ENCODE assay signal across 11 cellular contexts in the genomic region with DNA sequence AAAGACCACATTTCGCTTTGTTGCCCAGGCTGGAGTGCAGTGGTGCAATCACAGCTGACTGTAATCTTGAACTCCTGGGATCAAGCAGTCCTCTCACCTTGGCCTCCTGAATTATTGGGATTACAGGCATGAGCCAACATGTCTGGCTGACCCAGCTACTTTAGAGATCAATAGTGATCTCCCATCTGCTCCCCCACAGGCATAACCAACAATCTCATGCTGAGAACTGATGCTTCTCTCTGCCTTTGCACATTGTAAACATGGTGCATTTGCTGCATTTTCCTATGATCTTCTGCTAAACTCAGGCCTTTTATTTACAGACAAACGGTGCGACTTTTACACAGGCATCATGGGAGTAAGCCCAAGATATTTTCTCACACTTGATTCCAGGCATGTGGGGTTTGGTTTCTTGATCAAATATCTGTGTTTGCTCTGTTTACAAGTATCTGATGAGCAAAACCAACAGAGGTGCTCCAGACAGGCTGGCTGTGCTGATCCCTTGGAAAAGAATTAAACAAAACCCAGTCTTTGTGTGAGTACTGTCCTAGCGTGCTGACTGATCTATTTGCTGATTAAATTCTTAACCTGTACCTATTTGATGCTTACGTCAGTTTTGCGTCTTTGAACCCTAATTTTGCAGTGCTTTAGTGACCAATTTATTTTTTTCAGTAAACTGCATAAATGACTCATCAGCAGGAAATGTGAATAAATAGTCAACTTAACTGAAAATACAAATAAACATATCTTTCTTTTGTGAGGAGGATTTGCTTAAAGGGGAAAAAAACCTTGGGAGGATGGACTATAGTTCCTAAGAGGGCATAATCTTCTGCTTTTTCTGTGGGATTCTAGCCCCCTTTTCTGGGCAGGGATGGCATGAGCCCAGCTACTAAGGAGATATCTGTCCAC.
A peak's percentile ranks its signal among the peaks of the same experiment; 100 is the strongest.
DNase-seq lines count a peak whose midpoint lies in the region.
"Had no signal": no experiment of that assay in that cellular context is flagged by ENCODE, and none has a peak within 500 bp of the region (broad histone marks: within the 10 kb centered on the region; RNA-seq: fewer than 3 reads in every experiment).

No MANE protein-coding gene starts in this region.

- DNase-seq in NCI-H2171 treated with DMSO at 0.1 percent for 48 hours (lab: John Stamatoyannopoulos, UW): peak; percentile 14
- no peak for DNase-seq in NCI-H2171 (lab: John Stamatoyannopoulos, UW)
- DNase-seq in NCI-H2196 treated with DMSO at 0.1 percent for 48 hours (lab: John Stamatoyannopoulos, UW; ENCODE audit: unreplicated experiment): peak; percentile 28
- peak; percentile 11 to 90 for DNase-seq in T47D (ENCODE audit: low read depth in 1 of 2, low spot score in 1 of 2)
- peak; percentile 7 for DNase-seq in retina
- DNase-seq in NCI-H526 (lab: John Stamatoyannopoulos, UW): no peak
- DNase-seq in effector CD8-positive, alpha-beta T cell (lab: John Stamatoyannopoulos, UW): no peak
- no peak for DNase-seq in NCI-H1048 (lab: John Stamatoyannopoulos, UW)
- DNase-seq: activated naive CD8-positive, alpha-beta T cell treated with anti-CD3 and anti-CD28 coated beads, Interleukin-2, amount 10 ng/mL, durations not matched to agents 7 days and 5 days; hippocampal formation; NCI-H1694 treated with DMSO at 0.1 percent for 48 hours had no signal

- in situ Hi-C loops in T47D (cut with HindIII; ENCODE audit: low pct_unique_long_range_greater_than_20kb, low sequenced_read_pairs): no loop called here

Comparison
In these comparisons a context has a peak if more than half of its experiments do, and no peak if none do; other contexts are left out.
1. DNase-seq: peak in NCI-H2171 treated with DMSO at 0.1 percent for 48 hours (single experiment), NCI-H2196 treated with DMSO at 0.1 percent for 48 hours (single experiment), T47D (2 of 2) and retina (single experiment); none in NCI-H2171 (single experiment), NCI-H526 (0 of 2), effector CD8-positive, alpha-beta T cell (single experiment) and NCI-H1048 (single experiment).